Comparison of ENCODE assay signal across 8 cellular contexts in genomic region chr13:30978981-30979956, GRCh38. TPM values are rescaled to one million over a fixed set of nuclear protein-coding genes. Genes with fewer than 3 reads are reported as not detected.
DNase-seq lines count a peak whose midpoint lies in the region; ATAC-seq and TF ChIP-seq lines count a peak whose summit lies in the region.

No MANE protein-coding gene starts in this region.

- H3K23ac ChIP-seq in IMR-90 (ENCODE audit: low read depth, low read length): no peak overlapping the region

- H3K36me3 Mint-ChIP-seq in progenitor cell of endocrine pancreas (ENCODE audit: insufficient read depth): no peaks in the 10 kb centered on the region

- no peaks in the 10 kb centered on the region for H4K20me1 ChIP-seq in IMR-90 (ENCODE audit: insufficient read depth, low read length)

- H3K18ac ChIP-seq in IMR-90 (ENCODE audit: low read depth, low read length): peak overlapping the region; percentile 79

- dilution Hi-C loops in IMR-90 (cut with HindIII; ENCODE audit: low sequenced_read_pairs, unreplicated experiment): no loop called here

- WGBS in IMR-90 (ENCODE audit: extremely low coverage in 2 of 2, insufficient read length in 1 of 2), 2 experiments: 100% methylated on average over 3 of the region's 15 CpGs; no CpG with 5 or more reads in 1 of the 2 experiments

- peak overlapping the region; percentile 62 to 77; a peak in 3 of 4 replicates for H4K8ac ChIP-seq in IMR-90 (ENCODE audit: low read depth in 2 of 2, low read length in 2 of 2)

- no TSS peak for BruUV-seq in IMR-90 (replicated peaks; lab: Mats Ljungman, UMichigan)

- H3K79me1 ChIP-seq in IMR-90 (ENCODE audit: low read depth in 1 of 2, low read length in 2 of 2): no peaks in the 10 kb centered on the region

- DNase-seq in CD1c-positive myeloid dendritic cell (ENCODE audit: extremely low spot score): peak; percentile 64
- DNase-seq in IMR-90: no peak
- peak; percentile 3 to 8 for DNase-seq in activated CD4-positive, alpha-beta T cell treated with anti-CD3 and anti-CD28 coated beads, Interleukin-2, amount 50 U/mL, for 24 hours (ENCODE audit: low read depth in 1 of 2, low spot score in 1 of 2)
- DNase-seq in erythroblast (lab: John Stamatoyannopoulos, UW): peak; percentile 15 to 52
- no peak for DNase-seq in progenitor cell of endocrine pancreas (ENCODE audit: low spot score, unreplicated experiment)
- DNase-seq in omental fat pad (ENCODE audit: low spot score): no peak
- DNase-seq in NCI-H2029 (lab: John Stamatoyannopoulos, UW): no peak
- no peak for DNase-seq in ACHN

- H3K9me3 ChIP-seq in IMR-90 (ENCODE audit: control insufficient read depth, insufficient read depth, low read length): no peaks in the 10 kb centered on the region

- H3K36me3 ChIP-seq in IMR-90 (ENCODE audit: control insufficient read depth, insufficient read depth, low read length): no peaks in the 10 kb centered on the region

- peaks cover 13% of the 10 kb centered on the region for H3K27me3 Mint-ChIP-seq in progenitor cell of endocrine pancreas

- peaks cover 4% of the 10 kb centered on the region for H3K4me1 Mint-ChIP-seq in progenitor cell of endocrine pancreas (ENCODE audit: low read depth)

- no peak overlapping the region for H3K56ac ChIP-seq in IMR-90 (ENCODE audit: extremely low read depth, insufficient read depth, low read length)

- H3K4me2 ChIP-seq in IMR-90 (ENCODE audit: low read depth, low read length): no peak overlapping the region

- no peaks in the 10 kb centered on the region for H3K9me3 Mint-ChIP-seq in progenitor cell of endocrine pancreas (ENCODE audit: low read depth)

- H3K9ac ChIP-seq in IMR-90 (ENCODE audit: low read depth, low read length): no peak overlapping the region

- peak overlapping the region; percentile 75 for H4K5ac ChIP-seq in IMR-90 (ENCODE audit: low read depth, low read length)

- CTCF ChIA-PET in IMR-90 (lab: Yijun Ruan, JAX): interaction anchor here (0.7 to 1.5 kb wide), 6 partner anchors 10 to 122 kb away, joined by 3 to 5 read pairs (median 4); no protein-coding TSS in a partner anchor

- H3K4me3 Mint-ChIP-seq in progenitor cell of endocrine pancreas (ENCODE audit: low read depth): no peak overlapping the region

- peak overlapping the region; percentile 88 for H3K4ac ChIP-seq in IMR-90 (ENCODE audit: low read depth, low read length)

- peak overlapping the region; percentile 87; the same call in 1 of the 2 replicates for H3K14ac ChIP-seq in IMR-90 (replicated peaks; ENCODE audit: low read depth, low read length)

- peak overlapping the region; percentile 75 for H3K27ac ChIP-seq in IMR-90 (ENCODE audit: insufficient read depth, low read length)

- TF ChIP-seq CTCF in IMR-90 (conservative IDR thresholded peaks at IDR 0.05; ENCODE audit: low read depth, low read length) (peak; percentile 21; the same call in 1 of the 2 replicates), progenitor cell of endocrine pancreas (IDR thresholded peaks at IDR 0.05; ENCODE audit: unreplicated experiment) (peak; percentile 68), omental fat pad (IDR thresholded peaks at IDR 0.05) (no peak)

- in situ Hi-C loops in IMR-90 (cut with MboI; ENCODE audit: low sequenced_read_pairs): no loop called here
- in situ Hi-C loops in ACHN (cut with HindIII; ENCODE audit: low pct_ligation_motif_present, low pct_unique_long_range_greater_than_20kb, low sequenced_read_pairs): no loop called here

- TF ChIP-seq RAD21 in IMR-90 (IDR thresholded peaks at IDR 0.05; ENCODE audit: low read length): no peak

- H2BK20ac ChIP-seq in IMR-90 (ENCODE audit: low read depth, low read length): peak overlapping the region; percentile 95

- H2BK120ac ChIP-seq in IMR-90 (ENCODE audit: low read depth, low read length): peak overlapping the region; percentile 96

- POLR2A ChIA-PET in IMR-90 (lab: Charles Lee; ENCODE audit: unreplicated experiment): no interaction called here

- peak overlapping the region; percentile 80 for H2BK5ac ChIP-seq in IMR-90 (ENCODE audit: low read depth, low read length, poor library complexity, severe bottlenecking)

- H3K27me3 ChIP-seq in IMR-90 (ENCODE audit: control insufficient read depth, insufficient read depth, low read length): no peaks in the 10 kb centered on the region

- no peak for TF ChIP-seq POLR2A in IMR-90 (IDR thresholded peaks at IDR 0.05; ENCODE audit: low read depth, low read length)
- TF ChIP-seq POLR2A in erythroblast (IDR thresholded peaks at IDR 0.05; ENCODE audit: low read length): no peak

- intact Hi-C loops in IMR-90 (cut with micrococcal nuclease): loop anchor here (1.0 to 10.0 kb wide), 3 partner anchors 63 to 174 kb away; no protein-coding TSS in a partner anchor

- H4K91ac ChIP-seq in IMR-90 (ENCODE audit: insufficient read depth, low read depth, low read length): peak overlapping the region; percentile 87

- ATAC-seq in IMR-90 (ENCODE audit: low read depth) (no peak), omental fat pad (ENCODE audit: low FRiP score) (no peak)

- H2AK9ac ChIP-seq in IMR-90 (replicated peaks; ENCODE audit: low read depth, low read length, poor library complexity): peak overlapping the region; percentile 35

- peak overlapping the region; percentile 34 for H2AFZ ChIP-seq in IMR-90 (replicated peaks; ENCODE audit: low read length, poor library complexity)

- peaks cover 13% of the 10 kb centered on the region for H3K4me1 ChIP-seq in IMR-90 (ENCODE audit: control insufficient read depth, insufficient read depth, low read length)

- H3K27ac Mint-ChIP-seq in progenitor cell of endocrine pancreas: no peak overlapping the region

- peak overlapping the region; percentile 98; the same call in 2 of the 3 replicates for H2BK15ac ChIP-seq in IMR-90 (ENCODE audit: low read depth, low read length)

- H3K9me1 ChIP-seq in IMR-90 (ENCODE audit: insufficient read depth, low read length): peaks cover 7% of the 10 kb centered on the region

- H2AK5ac ChIP-seq in IMR-90 (ENCODE audit: low read depth, low read length): peak overlapping the region; percentile 92

- no peak overlapping the region for H3K4me3 ChIP-seq in IMR-90 (ENCODE audit: insufficient read depth, low read depth, low read length)

TF ChIP-seq in IMR-90, 13 proteins besides CTCF, POLR2A, EP300 and RAD21:
- TF ChIP-seq USF2 (IDR thresholded peaks at IDR 0.05; ENCODE audit: low read depth, low read length) (no peak), MAZ (IDR thresholded peaks at IDR 0.05; ENCODE audit: borderline replicate concordance, low read depth, low read length) (no peak), CEBPB (IDR thresholded peaks at IDR 0.05; ENCODE audit: low read depth, low read length) (no peak), RFX5 (IDR thresholded peaks at IDR 0.05; ENCODE audit: low read depth, low read length) (no peak), RCOR1 (IDR thresholded peaks at IDR 0.05; ENCODE audit: insufficient replicate concordance, low read length) (no peak), NFE2L2 (IDR thresholded peaks at IDR 0.05; ENCODE audit: low read depth, low read length) (no peak), MAFK (IDR thresholded peaks at IDR 0.05; ENCODE audit: low read depth, low read length) (no peak), SMC3 (IDR thresholded peaks at IDR 0.05; ENCODE audit: low read depth, low read length) (no peak), FOS (IDR thresholded peaks at IDR 0.05; ENCODE audit: low read depth, low read length) (no peak), MXI1 (IDR thresholded peaks at IDR 0.05; ENCODE audit: borderline replicate concordance, low read depth, low read length) (no peak), BHLHE40 (IDR thresholded peaks at IDR 0.05; ENCODE audit: low read depth, low read length) (no peak), ELK1 (IDR thresholded peaks at IDR 0.05; ENCODE audit: borderline replicate concordance, low read depth, low read length) (no peak), CHD1 (IDR thresholded peaks at IDR 0.05; ENCODE audit: low read depth, low read length) (no peak)

RNA-seq across cellular contexts. Expression of gene TEX26, which starts 46.8 kb away (rescaled TPM):
- total RNA-seq in IMR-90 (2012; rRNA removed) (not detected in 2 replicates), progenitor cell of endocrine pancreas (not detected in 2 replicates), omental fat pad (1 to 10 TPM in 1 of 4 donors, under 1 TPM in 2, not detected in 1; 0.36 to 1.5 (median 0.88) TPM)
- not detected in 2 replicates for polyA plus RNA-seq in IMR-90 (2012; rRNA removed)
- not detected in 2 replicates for polyA plus RNA-seq in IMR-90 (2012; cell fraction: cytosol; rRNA removed)
- polyA plus RNA-seq in IMR-90 (2012; cell fraction: nucleus; rRNA removed; ENCODE audit: low replicate concordance): not detected in 2 replicates

Comparison
In these comparisons a context has a peak if more than half of its experiments do, and no peak if none do; other contexts are left out.
1. DNase-seq: peak in CD1c-positive myeloid dendritic cell (single experiment), activated CD4-positive, alpha-beta T cell treated with anti-CD3 and anti-CD28 coated beads, Interleukin-2, amount 50 U/mL, for 24 hours (2 of 2) and erythroblast (2 of 2); none in IMR-90 (single experiment), progenitor cell of endocrine pancreas (single experiment), omental fat pad (single experiment), NCI-H2029 (single experiment) and ACHN (single experiment).
2. CTCF ChIP-seq: peak in IMR-90 (single experiment) and progenitor cell of endocrine pancreas (single experiment); none in omental fat pad (0 of 3).